10 cellular contexts compared by ENCODE assay signal in genomic region chr11:69909561-69910518, GRCh38.
A peak's percentile ranks its signal among the peaks of the same experiment; 100 is the strongest.
DNase-seq lines count a peak whose midpoint lies in the region; ATAC-seq, FAIRE-seq and TF ChIP-seq lines count a peak whose summit lies in the region.
"Had no signal": no experiment of that assay in that cellular context is flagged by ENCODE, and none has a peak within 500 bp of the region (broad histone marks: within the 10 kb centered on the region; RNA-seq: fewer than 3 reads in every experiment).

No MANE protein-coding gene starts in this region.

- H3K23me2 ChIP-seq in H1 (ENCODE audit: low read depth, low read length): no peaks in the 10 kb centered on the region

- no peak overlapping the region for H4K5ac ChIP-seq in H1 (ENCODE audit: insufficient read length, low read depth, low read length)

- H3K9me3 Mint-ChIP-seq in neural crest cell: no peaks in the 10 kb centered on the region

- peak; percentile 68 for DNase-seq in DMS114 treated with DMSO at 0.1 percent for 48 hours (lab: John Stamatoyannopoulos, UW; ENCODE audit: unreplicated experiment)
- no peak for DNase-seq in MM.1S
- peak in 1 of 2 experiments; percentile 77 for DNase-seq in H1 (ENCODE audit: low read depth in 1 of 2, low spot score in 2 of 2)
- peak; percentile 38 for DNase-seq in neural crest cell (ENCODE audit: low read depth, low spot score)
- no peak for DNase-seq in medulla oblongata (ENCODE audit: extremely low spot score)
- no peak for DNase-seq in stimulated activated naive CD4-positive, alpha-beta T cell (lab: John Stamatoyannopoulos, UW)
- no peak for DNase-seq in substantia nigra (lab: John Stamatoyannopoulos, UW)
- DNase-seq: MG63 had no signal

- TF ChIP-seq CTCF in MM.1S (IDR thresholded peaks at IDR 0.05; ENCODE audit: low read length): peak; percentile 68
- peak; percentile 64 to 82 (median 67); a peak in 3 of 4 replicates for TF ChIP-seq CTCF in H1 (IDR thresholded peaks at IDR 0.05; ENCODE audit: control extremely low read depth in 1 of 3, insufficient read depth in 1 of 3, low read depth in 1 of 3, low read length in 3 of 3)
- TF ChIP-seq CTCF in neural crest cell (conservative IDR thresholded peaks at IDR 0.05): peak; percentile 75

- H3K27me3 Mint-ChIP-seq in neural crest cell (ENCODE audit: low read depth): peaks cover 5% of the 10 kb centered on the region

- 0 out of 2 replicates have a peak overlapping the region, but pooled peaks have one; percentile 27 for H2BK12ac ChIP-seq in H1 (ENCODE audit: low read depth, low read length)

- no peak overlapping the region for H3K56ac ChIP-seq in H1 (replicated peaks; ENCODE audit: insufficient read length, low read depth, low read length)

- FAIRE-seq in H1 (lab: Jason Lieb, UNC): no peak

- no peaks in the 10 kb centered on the region for H3K79me1 ChIP-seq in H1 (ENCODE audit: low read depth, low read length)

- H3K23ac ChIP-seq in H1 (ENCODE audit: insufficient read length): no peak overlapping the region

- H3K36me3 Mint-ChIP-seq in neural crest cell (ENCODE audit: low read depth): no peaks in the 10 kb centered on the region

- H3K4me2 ChIP-seq in MM.1S (ENCODE audit: low read depth, low read length) (no peak overlapping the region), H1 (ENCODE audit: insufficient read depth in 1 of 2, low read depth in 2 of 2, low read length in 2 of 2) (no peak overlapping the region)

- no peak overlapping the region for H3K27ac Mint-ChIP-seq in neural crest cell (ENCODE audit: unreplicated experiment)

- H2AFZ ChIP-seq in MM.1S (ENCODE audit: low read length) (no peak overlapping the region), H1 (ENCODE audit: low read length) (no peak overlapping the region)

- no peak overlapping the region for H3K14ac ChIP-seq in H1 (ENCODE audit: insufficient read length)

- H3F3A ChIP-seq in MM.1S (ENCODE audit: insufficient read depth, low read length): no peaks in the 10 kb centered on the region

- POLR2A ChIA-PET in H1 (lab: Charles Lee; ENCODE audit: partially characterized antibody): no interaction called here

- H3K4me1 Mint-ChIP-seq in neural crest cell: no peaks in the 10 kb centered on the region

- H4K91ac ChIP-seq in H1 (replicated peaks; ENCODE audit: insufficient read length, low read length): no peak overlapping the region

- H3K36me3 ChIP-seq in MM.1S (replicated peaks; ENCODE audit: insufficient read depth, low read length) (no peaks in the 10 kb centered on the region), H1 (ENCODE audit: control insufficient read depth in 2 of 4, insufficient read depth in 4 of 4, low read length in 3 of 4) (no peaks in the 10 kb centered on the region; a peak in 1 of 8 replicates)
- H3K36me3 ChIP-seq: MG63 had no signal

- WGBS in H1 (ENCODE audit: extremely low coverage in 1 of 2, insufficient coverage in 1 of 2, insufficient read length in 1 of 2, insufficient replicate concordance in 2 of 2, low coverage in 1 of 2, low lambda C conversion rate in 2 of 2, missing lambda C conversion rate in 1 of 2), 2 experiments: 77% methylated on average over 24 of the region's 28 CpGs; no CpG with 5 or more reads in 1 of the 2 experiments

- H3K27ac ChIP-seq in MM.1S (ENCODE audit: low read length) (no peak overlapping the region), H1 (ENCODE audit: low read depth, low read length) (no peak overlapping the region), substantia nigra (ENCODE audit: low read depth, low read length, poor library complexity, severe bottlenecking) (no peak overlapping the region)
- H3K27ac ChIP-seq: skin epidermis had no signal

- TF ChIP-seq EP300 in H1 (IDR thresholded peaks at IDR 0.05; ENCODE audit: borderline replicate concordance in 1 of 2, low read depth in 2 of 2, low read length in 2 of 2): no peak

- H3K4me1 ChIP-seq in MM.1S (ENCODE audit: low read length) (no peaks in the 10 kb centered on the region), H1 (replicated peaks in 1 of 4; ENCODE audit: control insufficient read depth in 3 of 4, insufficient read depth in 4 of 4, low read length in 3 of 4) (peaks cover 0 to 3% (median 0%) of the 10 kb centered on the region in 4 experiments; a peak in 2 of 7 replicates)

- no peak for ATAC-seq in HG02973 (IDR thresholded peaks at IDR 0.05; ENCODE audit: unreplicated experiment)

- H4K20me1 ChIP-seq in MM.1S (ENCODE audit: insufficient read depth, low read length) (no peaks in the 10 kb centered on the region), H1 (replicated peaks in 1 of 2; ENCODE audit: control insufficient read depth in 1 of 2, insufficient read depth in 2 of 2, low read length in 2 of 2) (no peaks in the 10 kb centered on the region)

- no peaks in the 10 kb centered on the region for H3K9me2 ChIP-seq in MM.1S (replicated peaks; ENCODE audit: insufficient read depth, low read length)

- H2BK120ac ChIP-seq in H1 (replicated peaks; ENCODE audit: low read depth, low read length): no peak overlapping the region

- no peak overlapping the region for H3K18ac ChIP-seq in H1 (ENCODE audit: extremely low read depth, low read length)

- H4K8ac ChIP-seq in H1 (ENCODE audit: extremely low read depth, insufficient read depth, low read length): no peak overlapping the region

- CTCF ChIA-PET in H1 (lab: Charles Lee; ENCODE audit: partially characterized antibody): interaction anchor here (0.7 to 10.8 kb wide), 49 partner anchors 7 to 339 kb away, joined by 3 to 173 read pairs (median 4); no protein-coding TSS in a partner anchor

- H3K79me2 ChIP-seq in MM.1S (ENCODE audit: low read length): no peaks in the 10 kb centered on the region
- no peaks in the 10 kb centered on the region for H3K79me2 ChIP-seq in H1 (ENCODE audit: control insufficient read depth in 1 of 2, insufficient read depth in 2 of 2, low read length in 2 of 2)

- TF ChIP-seq POLR2A in H1 (IDR thresholded peaks at IDR 0.05; ENCODE audit: control extremely low read depth in 1 of 2, low read depth in 2 of 2, low read length in 2 of 2): no peak

- no peak overlapping the region for H3K4me3 ChIP-seq in MM.1S (ENCODE audit: low read length)
- H3K4me3 ChIP-seq in H1 (ENCODE audit: extremely low read depth in 1 of 4, insufficient read depth in 2 of 4, low read depth in 3 of 4, low read length in 4 of 4): no peak overlapping the region
- H3K4me3 ChIP-seq: MG63, skin epidermis had no signal

- peak; percentile 40 to 55; a peak in 3 of 4 replicates for TF ChIP-seq RAD21 in H1 (IDR thresholded peaks at IDR 0.05 in 1 of 2, conservative IDR thresholded peaks at IDR 0.05 in 1 of 2; ENCODE audit: low read depth in 2 of 2, low read length in 2 of 2)

- no peak overlapping the region for H2BK20ac ChIP-seq in H1 (ENCODE audit: low read length)

- 0 out of 2 replicates have a peak overlapping the region, but pooled peaks have one; percentile 61 for H2BK15ac ChIP-seq in H1 (ENCODE audit: low read length)

- H3K4me3 Mint-ChIP-seq in neural crest cell: no peak overlapping the region

- H3K9ac ChIP-seq in MM.1S (ENCODE audit: low read length) (no peak overlapping the region), H1 (replicated peaks in 1 of 4; ENCODE audit: extremely low read depth in 1 of 4, low read depth in 3 of 4, low read length in 3 of 4) (no peak overlapping the region)

- no peak overlapping the region for H2BK5ac ChIP-seq in H1 (ENCODE audit: low read depth, low read length)

- no peak overlapping the region for H2AK5ac ChIP-seq in H1 (ENCODE audit: low read depth, low read length)

- H3K27me3 ChIP-seq in MM.1S (replicated peaks; ENCODE audit: insufficient read depth, low read length) (peaks cover 88% of the 10 kb centered on the region), H1 (replicated peaks in 1 of 4; ENCODE audit: control insufficient read depth in 3 of 4, extremely low read depth in 1 of 4, insufficient read depth in 3 of 4, low read length in 3 of 4) (no peaks in the 10 kb centered on the region; a peak in 1 of 7 replicates)
- H3K27me3 ChIP-seq: MG63 had no signal

- H3K9me3 ChIP-seq in MM.1S (replicated peaks; ENCODE audit: insufficient read depth, low read length) (no peaks in the 10 kb centered on the region), H1 (ENCODE audit: insufficient read depth in 2 of 2, low read depth in 1 of 2, low read length in 1 of 2) (no peaks in the 10 kb centered on the region)
- H3K9me3 ChIP-seq: MG63 had no signal

- no peak overlapping the region for H3K4ac ChIP-seq in H1 (replicated peaks; ENCODE audit: insufficient read length, low read depth, low read length)

TF ChIP-seq in H1, 55 proteins besides CTCF, POLR2A, EP300 and RAD21:
- no peak for TF ChIP-seq SUZ12 (IDR thresholded peaks at IDR 0.05; ENCODE audit: low read length)
- TF ChIP-seq JUN (IDR thresholded peaks at IDR 0.05; ENCODE audit: low read depth, low read length): no peak
- no peak for TF ChIP-seq SIX5 (IDR thresholded peaks at IDR 0.05; ENCODE audit: low read depth, low read length)
- TF ChIP-seq RBBP5 (IDR thresholded peaks at IDR 0.05; ENCODE audit: borderline replicate concordance, low read depth, low read length): no peak
- TF ChIP-seq BACH1 (IDR thresholded peaks at IDR 0.05; ENCODE audit: low read length): no peak
- TF ChIP-seq ATF2 (IDR thresholded peaks at IDR 0.05; ENCODE audit: low read length): no peak
- TF ChIP-seq TAF1 (IDR thresholded peaks at IDR 0.05; ENCODE audit: low read depth, low read length): no peak
- no peak for TF ChIP-seq SIN3A (conservative IDR thresholded peaks at IDR 0.05 in 1 of 2, IDR thresholded peaks at IDR 0.05 in 1 of 2; ENCODE audit: low read depth in 1 of 2, low read length in 2 of 2)
- TF ChIP-seq BCL11A (IDR thresholded peaks at IDR 0.05; ENCODE audit: low read depth in 2 of 2, low read length in 2 of 2): no peak

Comparison
In these comparisons a context has a peak if more than half of its experiments do, and no peak if none do; other contexts are left out.
1. DNase-seq: peak in DMS114 treated with DMSO at 0.1 percent for 48 hours (single experiment) and neural crest cell (single experiment); none in MM.1S (single experiment), medulla oblongata (single experiment), stimulated activated naive CD4-positive, alpha-beta T cell (0 of 6) and substantia nigra (0 of 49).
2. Peak in every context shown above with its lines, with median percentiles within 50 percentile points of each other: CTCF ChIP-seq.